Comparison of ENCODE assay signal across 9 cellular contexts in the genomic region with DNA sequence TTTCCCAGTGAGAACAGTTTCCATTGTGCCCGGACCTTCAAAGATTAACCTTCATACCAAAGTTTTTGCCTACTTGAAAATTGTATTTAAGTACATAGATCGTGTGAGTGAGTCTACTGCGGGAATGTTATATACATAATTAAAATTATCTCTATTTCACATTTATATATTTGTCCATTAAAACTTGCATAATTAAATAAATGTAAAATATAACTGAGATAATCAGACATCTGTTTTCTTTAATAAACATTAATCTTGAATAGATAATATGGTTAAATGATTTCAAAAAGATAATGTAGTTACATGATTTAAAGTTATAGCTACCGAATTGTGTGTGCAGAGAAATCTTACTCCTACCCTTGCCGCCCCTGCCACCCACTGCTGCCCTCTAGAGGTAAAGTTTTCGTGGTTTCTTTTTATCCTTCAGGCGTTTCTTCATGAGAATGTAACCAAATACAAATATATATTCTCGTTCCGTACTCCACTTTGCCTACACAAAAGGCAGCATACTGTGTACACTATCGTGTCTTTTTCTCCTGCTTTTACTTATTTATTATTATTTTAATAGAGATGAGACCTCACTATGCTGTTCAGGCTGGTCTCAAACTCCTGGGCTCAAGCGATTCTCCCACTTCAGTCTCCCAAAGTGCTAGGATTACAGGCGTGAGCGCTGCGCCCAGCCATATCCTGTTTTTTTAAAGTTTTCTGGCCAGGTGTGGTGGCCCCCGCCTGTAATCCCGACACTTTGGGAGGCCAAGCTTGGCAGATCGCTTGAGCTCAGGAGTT. TPM values are rescaled to one million over a fixed set of nuclear protein-coding genes. Genes with fewer than 3 reads are reported as not detected.
DNase-seq lines count a peak whose midpoint lies in the region; ATAC-seq and TF ChIP-seq lines count a peak whose summit lies in the region.
"Had no signal": no experiment of that assay in that cellular context is flagged by ENCODE, and none has a peak within 500 bp of the region (broad histone marks: within the 10 kb centered on the region; RNA-seq: fewer than 3 reads in every experiment).

No MANE protein-coding gene starts in this region.

- peak; percentile 80 for TF ChIP-seq CTCF in CD14-positive monocyte (IDR thresholded peaks at IDR 0.05)
- TF ChIP-seq CTCF in astrocyte of the cerebellum (IDR thresholded peaks at IDR 0.05; ENCODE audit: low read depth, low read length, missing control alignments): peak; percentile 58

- no peaks in the 10 kb centered on the region for H3K9me3 Mint-ChIP-seq in CD14-positive monocyte
- H3K9me3 Mint-ChIP-seq in stimulated activated naive CD8-positive, alpha-beta T cell treated with anti-CD3 and anti-CD28 coated beads, Interleukin-15, amount 100 ng/mL, for 72 hours: no peaks in the 10 kb centered on the region

- no peak overlapping the region for H3K4me3 ChIP-seq in astrocyte of the cerebellum (ENCODE audit: low read depth, low read length)
- H3K4me3 ChIP-seq: skin epidermis had no signal

- H3K36me3 Mint-ChIP-seq in CD14-positive monocyte: peaks cover 31 to 48% of the 10 kb centered on the region in 2 donors

- H3K27ac Mint-ChIP-seq in CD14-positive monocyte: no peak overlapping the region
- no peak overlapping the region for H3K27ac Mint-ChIP-seq in stimulated activated naive CD8-positive, alpha-beta T cell treated with anti-CD3 and anti-CD28 coated beads, Interleukin-15, amount 100 ng/mL, for 72 hours

- H3K4me3 Mint-ChIP-seq in CD14-positive monocyte: no peak overlapping the region
- no peak overlapping the region for H3K4me3 Mint-ChIP-seq in stimulated activated naive CD8-positive, alpha-beta T cell treated with anti-CD3 and anti-CD28 coated beads, Interleukin-15, amount 100 ng/mL, for 72 hours

- in situ Hi-C loops in astrocyte of the cerebellum (cut with HindIII; ENCODE audit: low sequenced_read_pairs): no loop called here

- no peaks in the 10 kb centered on the region for H3K4me1 Mint-ChIP-seq in CD14-positive monocyte
- peaks cover 20% of the 10 kb centered on the region for H3K4me1 Mint-ChIP-seq in stimulated activated naive CD8-positive, alpha-beta T cell treated with anti-CD3 and anti-CD28 coated beads, Interleukin-15, amount 100 ng/mL, for 72 hours

- peak; percentile 54 for ATAC-seq in stimulated activated naive CD8-positive, alpha-beta T cell treated with anti-CD3 and anti-CD28 coated beads, Interleukin-15, amount 100 ng/mL, for 72 hours
- no peak for ATAC-seq in HG03342 (IDR thresholded peaks at IDR 0.05; ENCODE audit: unreplicated experiment)

- no peaks in the 10 kb centered on the region for H3K27me3 Mint-ChIP-seq in CD14-positive monocyte (ENCODE audit: low read depth in 3 of 3)
- no peaks in the 10 kb centered on the region for H3K27me3 Mint-ChIP-seq in stimulated activated naive CD8-positive, alpha-beta T cell treated with anti-CD3 and anti-CD28 coated beads, Interleukin-15, amount 100 ng/mL, for 72 hours

- intact Hi-C loops in CD14-positive monocyte (cut with micrococcal nuclease): loop anchor here (1.0 to 5.0 kb wide), 3 partner anchors 196 to 708 kb away; no protein-coding TSS in a partner anchor

- DNase-seq in CD14-positive monocyte (ENCODE audit: low spot score) (no peak), HCEC 1CT (peak; percentile 4), SHP77 treated with DMSO at 0.1 percent for 48 hours (lab: John Stamatoyannopoulos, UW) (peak; percentile 15), astrocyte of the cerebellum (ENCODE audit: low read depth) (no peak), kidney tubule cell (ENCODE audit: low spot score) (peak; percentile 45), cerebellar nuclear complex (lab: John Stamatoyannopoulos, UW) (no peak)
- peak; percentile 41 to 42 for DNase-seq in stimulated activated naive CD8-positive, alpha-beta T cell treated with anti-CD3 and anti-CD28 coated beads, Interleukin-15, amount 100 ng/mL, for 72 hours

RNA-seq across cellular contexts. Expression of a gene that starts 35.6 kb away (rescaled TPM):
- 10 to 100 TPM; 23.8 to 27.4 TPM for polyA plus RNA-seq in CD14-positive monocyte

RNA-seq across cellular contexts. Expression of a gene that starts 35.7 kb away (rescaled TPM):
- 1 to 10 TPM; 3.2 to 6.1 TPM for polyA plus RNA-seq in CD14-positive monocyte

Comparison
In these comparisons a context has a peak if more than half of its experiments do, and no peak if none do; other contexts are left out.
1. DNase-seq: peak in HCEC 1CT (single experiment), SHP77 treated with DMSO at 0.1 percent for 48 hours (single experiment), kidney tubule cell (single experiment) and stimulated activated naive CD8-positive, alpha-beta T cell treated with anti-CD3 and anti-CD28 coated beads, Interleukin-15, amount 100 ng/mL, for 72 hours (2 of 2); none in CD14-positive monocyte (single experiment), astrocyte of the cerebellum (single experiment) and cerebellar nuclear complex (0 of 2).